Comparison of ENCODE assay signal across 12 cellular contexts in the genomic region with DNA sequence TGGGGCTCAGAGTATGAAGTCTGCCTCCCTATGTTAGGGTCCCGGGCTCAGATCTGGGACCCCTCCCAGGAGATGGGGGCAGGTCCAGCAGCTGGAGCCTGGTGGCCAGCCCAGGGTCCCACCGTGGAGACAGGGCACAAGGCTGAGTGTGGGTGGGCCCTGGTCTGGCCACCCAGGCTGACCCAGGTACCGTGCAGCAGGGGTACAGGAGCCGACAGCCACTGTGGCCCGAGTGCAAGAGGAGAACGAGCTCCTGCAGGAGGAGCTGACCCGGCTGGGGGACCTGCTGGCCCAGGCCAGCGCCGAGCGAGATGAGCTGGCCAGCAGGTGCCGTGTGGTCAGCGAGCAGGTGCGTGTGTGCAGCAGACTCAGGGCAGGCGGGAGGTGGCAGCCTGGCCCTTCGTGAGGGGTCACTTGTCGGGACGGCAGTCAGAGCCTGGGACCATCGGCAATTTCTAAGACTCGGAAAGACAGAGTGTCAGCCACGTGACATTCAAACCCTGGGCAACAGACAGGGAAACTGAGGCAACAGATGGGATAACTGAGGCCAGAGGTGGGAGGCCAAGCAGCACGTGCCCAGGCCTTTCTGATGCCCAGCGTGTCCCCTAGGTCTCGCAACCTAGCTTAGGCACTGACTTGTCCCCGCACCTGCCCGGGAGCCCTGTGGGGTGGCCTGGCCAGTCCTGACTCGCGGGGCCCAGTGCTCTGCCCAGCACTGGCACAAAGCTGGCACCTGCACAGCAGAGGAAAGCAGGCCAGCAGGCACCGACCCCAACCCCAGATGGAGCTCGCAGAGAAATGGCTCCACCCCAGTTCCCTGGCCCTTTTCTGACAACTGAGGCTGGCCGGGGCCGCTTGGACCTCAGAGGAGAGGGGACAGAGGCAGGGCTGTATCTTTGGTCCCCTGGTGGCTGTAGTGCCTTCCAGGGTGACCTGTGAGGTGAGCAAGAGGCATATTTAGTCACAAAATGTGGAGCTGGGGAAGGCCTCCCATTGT. TPM values are rescaled to one million over a fixed set of nuclear protein-coding genes. Genes with fewer than 3 reads are reported as not detected.
A peak's percentile ranks its signal among the peaks of the same experiment; 100 is the strongest.
DNase-seq lines count a peak whose midpoint lies in the region; ATAC-seq lines count a peak whose summit lies in the region.
"Had no signal": no experiment of that assay in that cellular context is flagged by ENCODE, and none has a peak within 500 bp of the region (broad histone marks: within the 10 kb centered on the region; RNA-seq: fewer than 3 reads in every experiment).

No MANE protein-coding gene starts in this region.

- ATAC-seq in HG02840 (IDR thresholded peaks at IDR 0.05; ENCODE audit: low FRiP score, unreplicated experiment): no peak
- ATAC-seq: activated CD8-positive, alpha-beta T cell treated with anti-CD3 and anti-CD28 coated beads for 36 hours had no signal

- H3K4me3 ChIP-seq in H7 (ENCODE audit: insufficient read depth, low read depth, low read length) (no peak overlapping the region), skin epidermis (no peak overlapping the region)

- H3K27me3 ChIP-seq in H7 (ENCODE audit: control insufficient read depth, insufficient read depth, low read length): peaks cover 8% of the 10 kb centered on the region

- peak overlapping the region in 14 of 21 experiments; percentile 73 to 95 (median 86) for H3K27ac ChIP-seq in skin epidermis

- DNase-seq in H7 (peak; percentile 53), islet precursor cell (peak; percentile 51), DMS153 treated with DMSO at 0.1 percent for 48 hours (lab: John Stamatoyannopoulos, UW; ENCODE audit: unreplicated experiment) (no peak), NCI-H1092 (lab: John Stamatoyannopoulos, UW) (no peak)
- peak; percentile 13 for DNase-seq in activated CD8-positive, alpha-beta memory T cell treated with anti-CD3 and anti-CD28 coated beads, Interleukin-2, amount 50 U/mL, for 4 hours
- DNase-seq: activated CD8-positive, alpha-beta T cell treated with anti-CD3 and anti-CD28 coated beads for 36 hours; DND-41; kidney glomerular epithelial cell had no signal

- no peaks in the 10 kb centered on the region for H3K36me3 ChIP-seq in H7 (replicated peaks; ENCODE audit: control insufficient read depth, insufficient read depth, low read length)

RNA-seq across cellular contexts. Expression of gene CROCC2, which starts 13.9 kb away (rescaled TPM):
- 0.38 TPM in 1 of 2 replicates, not detected in the other for total RNA-seq in H7 (2014; rRNA removed; shearing (Covaris generic))
- total RNA-seq: activated CD8-positive, alpha-beta T cell treated with anti-CD3 and anti-CD28 coated beads for 36 hours; NCI-H460; pulmonary artery endothelial cell had no signal

RNA-seq across cellular contexts. Expression of gene MAB21L4, which starts 24.1 kb away (rescaled TPM):
- not detected in 2 replicates for total RNA-seq in H7 (2014; rRNA removed; shearing (Covaris generic))
- total RNA-seq: activated CD8-positive, alpha-beta T cell treated with anti-CD3 and anti-CD28 coated beads for 36 hours; NCI-H460; pulmonary artery endothelial cell had no signal

RNA-seq across cellular contexts. Expression of gene AGXT, which starts 51.5 kb away (rescaled TPM):
- total RNA-seq in H7 (2014; rRNA removed; shearing (Covaris generic)): not detected in 2 replicates
- total RNA-seq: activated CD8-positive, alpha-beta T cell treated with anti-CD3 and anti-CD28 coated beads for 36 hours; NCI-H460; pulmonary artery endothelial cell had no signal

Comparison
In these comparisons a context has a peak if more than half of its experiments do, and no peak if none do; other contexts are left out.
1. DNase-seq: peak in H7 (single experiment), activated CD8-positive, alpha-beta memory T cell treated with anti-CD3 and anti-CD28 coated beads, Interleukin-2, amount 50 U/mL, for 4 hours (single experiment) and islet precursor cell (single experiment); none in DMS153 treated with DMSO at 0.1 percent for 48 hours (single experiment) and NCI-H1092 (single experiment).